Comparison of ENCODE assay signal across 35 cellular contexts in genomic region chrX:25646156-25646555, GRCh38.
"Had no signal": no experiment of that assay in that cellular context is flagged by ENCODE, and none has a peak within 500 bp of the region (broad histone marks: within the 10 kb centered on the region; RNA-seq: fewer than 3 reads in every experiment).

No MANE protein-coding gene starts in this region.

- DNase-seq: Karpas-422, Kasumi-1, MG63, MM.1S, MV-4-11, NCI-H1048, NCI-H1092, NCI-H1092 treated with DMSO at 0.1 percent for 48 hours, NCI-H1105, NCI-H1105 treated with DMSO at 0.1 percent for 48 hours, NCI-H1417, NCI-H1417 treated with DMSO at 0.1 percent for 48 hours, NCI-H1436, NCI-H1436 treated with DMSO at 0.1 percent for 48 hours, NCI-H146, NCI-H1694, NCI-H1694 treated with DMSO at 0.1 percent for 48 hours, NCI-H187, NCI-H187 treated with DMSO at 0.1 percent for 48 hours, NCI-H1930, NCI-H2029, NCI-H2029 treated with DMSO at 0.1 percent for 48 hours, NCI-H2081, NCI-H2081 treated with DMSO at 0.1 percent for 48 hours, NCI-H2107, NCI-H2171, NCI-H2171 treated with DMSO at 0.1 percent for 48 hours, NCI-H2227 treated with DMSO at 0.1 percent for 48 hours, NCI-H226, NCI-H345, NCI-H446, NCI-H446 treated with DMSO at 0.1 percent for 48 hours, NCI-H510A, NCI-H510A treated with DMSO at 0.1 percent for 48 hours had no signal

- H3K9me3 ChIP-seq: MG63 had no signal

- H3K36me3 ChIP-seq: MG63 had no signal

- H3K9ac ChIP-seq: KMS-11 had no signal

- H3K27ac ChIP-seq: KMS-11 had no signal

- H3K4me3 ChIP-seq: MG63 had no signal

- H3K27me3 ChIP-seq: MG63 had no signal

- H3K4me2 ChIP-seq: KMS-11 had no signal
